40 cellular contexts compared by ENCODE assay signal in the genomic region with DNA sequence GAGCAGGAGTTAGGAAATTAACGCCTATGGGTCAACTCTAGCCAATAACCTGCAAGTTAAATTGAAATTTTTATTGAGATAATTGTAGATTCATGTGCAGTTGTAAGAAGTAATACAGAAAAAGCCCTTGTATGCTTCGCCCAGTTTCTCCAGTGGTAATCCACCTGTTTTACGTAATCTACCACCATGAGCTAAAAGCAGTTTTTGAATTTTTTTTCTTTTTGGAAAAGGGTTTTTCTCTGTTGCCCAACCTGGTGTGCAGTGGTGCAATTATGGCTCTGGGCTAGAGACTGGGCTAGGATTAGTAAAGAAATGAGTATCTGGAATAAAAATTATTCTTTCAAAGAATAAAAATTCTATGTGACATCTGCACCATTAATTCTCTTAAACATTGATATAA.
"Had no signal": no experiment of that assay in that cellular context is flagged by ENCODE, and none has a peak within 500 bp of the region (broad histone marks: within the 10 kb centered on the region; RNA-seq: fewer than 3 reads in every experiment).

No MANE protein-coding gene starts in this region.

- H3K27ac Mint-ChIP-seq: activated naive CD4-positive, alpha-beta T cell treated with anti-CD3 and anti-CD28 coated beads for 36 hours; activated naive CD4-positive, alpha-beta T cell treated with anti-CD3 and anti-CD28 coated beads, Interleukin-2, amount 50 U/mL, for 24 hours; activated naive CD4-positive, alpha-beta T cell treated with anti-CD3 and anti-CD28 coated beads, Interleukin-2, amount 50 U/mL, for 72 hours; activated naive CD8-positive, alpha-beta T cell; activated naive CD8-positive, alpha-beta T cell treated with anti-CD3 and anti-CD28 coated beads for 36 hours; activated naive CD8-positive, alpha-beta T cell treated with anti-CD3 and anti-CD28 coated beads, Interleukin-2, amount 10 ng/mL, durations not matched to agents 7 days and 5 days; activated naive CD8-positive, alpha-beta T cell treated with anti-CD3 and anti-CD28 coated beads, Interleukin-2, amount 50 U/mL, for 24 hours; activated T-cell treated with anti-CD3 and anti-CD28 coated beads, Interleukin-2, amount 50 U/mL, for 24 hours; activated T-cell treated with anti-CD3 and anti-CD28 coated beads, Interleukin-2, amount 50 U/mL, for 72 hours; activated T-helper 1 cell treated with anti-CD3 and anti-CD28 coated beads, Interleukin-12 subunit alpha, Interleukin-12 subunit beta, Interleukin-2, Interleukin-4 antibody, amounts not matched to agents 30 ng/mL and 10 ng/mL and 1 ng/mL, durations not matched to agents 14 hours and 24 hours and 36 hours; activated T-helper 17 cell treated with anti-CD3 and anti-CD28 coated beads, Interleukin-2, amount 50 U/mL, for 72 hours; activated T-helper 2 cell treated with anti-CD3 and anti-CD28 coated beads, Interferon-gamma antibody, Interleukin-2, Interleukin-4, amounts not matched to agents 10 μg/mL and 5 μg/mL and 100 μg/mL, durations not matched to agents 14 hours and 24 hours and 36 hours; brain had no signal

- H3K27ac ChIP-seq: adrenal gland, ascending aorta, body of pancreas, brain microvascular endothelial cell, breast epithelium, cardiac muscle cell had no signal

- H3K9me3 ChIP-seq: adrenal gland, ascending aorta, body of pancreas, breast epithelium had no signal

- H3K27me3 Mint-ChIP-seq: activated naive CD4-positive, alpha-beta T cell treated with anti-CD3 and anti-CD28 coated beads, Interleukin-2, amount 50 U/mL, for 24 hours; activated naive CD8-positive, alpha-beta T cell; activated naive CD8-positive, alpha-beta T cell treated with anti-CD3 and anti-CD28 coated beads for 36 hours; activated naive CD8-positive, alpha-beta T cell treated with anti-CD3 and anti-CD28 coated beads, Interleukin-2, amount 10 ng/mL, durations not matched to agents 7 days and 5 days; activated naive CD8-positive, alpha-beta T cell treated with anti-CD3 and anti-CD28 coated beads, Interleukin-2, amount 50 U/mL, for 24 hours; activated T-cell treated with anti-CD3 and anti-CD28 coated beads, Interleukin-2, amount 50 U/mL, for 24 hours; activated T-helper 17 cell treated with anti-CD3 and anti-CD28 coated beads, Interleukin-2, amount 50 U/mL, for 72 hours; central memory CD8-positive, alpha-beta T cell had no signal

- H3K36me3 ChIP-seq: adrenal gland, ascending aorta, breast epithelium, cardiac muscle cell had no signal

- H3K36me3 Mint-ChIP-seq: activated naive CD4-positive, alpha-beta T cell treated with anti-CD3 and anti-CD28 coated beads, Interleukin-2, amount 50 U/mL, for 72 hours; activated naive CD8-positive, alpha-beta T cell treated with anti-CD3 and anti-CD28 coated beads, Interleukin-2, amount 10 ng/mL, durations not matched to agents 7 days and 5 days had no signal

- FAIRE-seq: astrocyte, bronchial epithelial cell had no signal

- H3K4me3 Mint-ChIP-seq: activated naive CD4-positive, alpha-beta T cell treated with anti-CD3 and anti-CD28 coated beads for 36 hours; activated naive CD4-positive, alpha-beta T cell treated with anti-CD3 and anti-CD28 coated beads, Interleukin-2, amount 50 U/mL, for 24 hours; activated naive CD8-positive, alpha-beta T cell; activated naive CD8-positive, alpha-beta T cell treated with anti-CD3 and anti-CD28 coated beads for 36 hours; activated naive CD8-positive, alpha-beta T cell treated with anti-CD3 and anti-CD28 coated beads, Interleukin-2, amount 10 ng/mL, durations not matched to agents 7 days and 5 days; activated naive CD8-positive, alpha-beta T cell treated with anti-CD3 and anti-CD28 coated beads, Interleukin-2, amount 50 U/mL, for 24 hours; activated T-cell treated with anti-CD3 and anti-CD28 coated beads, Interleukin-2, amount 50 U/mL, for 24 hours; activated T-cell treated with anti-CD3 and anti-CD28 coated beads, Interleukin-2, amount 50 U/mL, for 4 hours; activated T-cell treated with anti-CD3 and anti-CD28 coated beads, Interleukin-2, amount 50 U/mL, for 72 hours; activated T-helper 1 cell treated with anti-CD3 and anti-CD28 coated beads, Interleukin-12 subunit alpha, Interleukin-12 subunit beta, Interleukin-2, Interleukin-4 antibody, amounts not matched to agents 30 ng/mL and 10 ng/mL and 1 ng/mL, durations not matched to agents 14 hours and 24 hours and 36 hours; activated T-helper 17 cell treated with anti-CD3 and anti-CD28 coated beads, Interleukin-2, amount 50 U/mL, for 72 hours; brain; central memory CD8-positive, alpha-beta T cell had no signal

- H3K9me3 Mint-ChIP-seq: activated naive CD4-positive, alpha-beta T cell treated with anti-CD3 and anti-CD28 coated beads for 36 hours; activated naive CD4-positive, alpha-beta T cell treated with anti-CD3 and anti-CD28 coated beads, Interleukin-2, amount 50 U/mL, for 24 hours; activated naive CD4-positive, alpha-beta T cell treated with anti-CD3 and anti-CD28 coated beads, Interleukin-2, amount 50 U/mL, for 72 hours; activated naive CD8-positive, alpha-beta T cell treated with anti-CD3 and anti-CD28 coated beads, Interleukin-2, amount 10 ng/mL, durations not matched to agents 7 days and 5 days; activated T-cell treated with anti-CD3 and anti-CD28 coated beads, Interleukin-2, amount 50 U/mL, for 24 hours; activated T-cell treated with anti-CD3 and anti-CD28 coated beads, Interleukin-2, amount 50 U/mL, for 4 hours; activated T-cell treated with anti-CD3 and anti-CD28 coated beads, Interleukin-2, amount 50 U/mL, for 72 hours; activated T-helper 1 cell treated with anti-CD3 and anti-CD28 coated beads, Interleukin-12 subunit alpha, Interleukin-12 subunit beta, Interleukin-2, Interleukin-4 antibody, amounts not matched to agents 30 ng/mL and 10 ng/mL and 1 ng/mL, durations not matched to agents 14 hours and 24 hours and 36 hours; activated T-helper 17 cell treated with anti-CD3 and anti-CD28 coated beads, Interleukin-2, amount 50 U/mL, for 72 hours; activated T-helper 2 cell treated with anti-CD3 and anti-CD28 coated beads, Interferon-gamma antibody, Interleukin-2, Interleukin-4, amounts not matched to agents 10 μg/mL and 5 μg/mL and 100 μg/mL, durations not matched to agents 14 hours and 24 hours and 36 hours; brain; central memory CD8-positive, alpha-beta T cell had no signal

- H3K27me3 ChIP-seq: adrenal gland, ascending aorta, body of pancreas, brain microvascular endothelial cell, breast epithelium, cardiac muscle cell had no signal

- H3K4me1 Mint-ChIP-seq: activated naive CD4-positive, alpha-beta T cell treated with anti-CD3 and anti-CD28 coated beads, Interleukin-2, amount 50 U/mL, for 24 hours; activated naive CD8-positive, alpha-beta T cell treated with anti-CD3 and anti-CD28 coated beads for 36 hours; activated naive CD8-positive, alpha-beta T cell treated with anti-CD3 and anti-CD28 coated beads, Interleukin-2, amount 10 ng/mL, durations not matched to agents 7 days and 5 days; activated naive CD8-positive, alpha-beta T cell treated with anti-CD3 and anti-CD28 coated beads, Interleukin-2, amount 50 U/mL, for 24 hours; activated T-helper 17 cell treated with anti-CD3 and anti-CD28 coated beads, Interleukin-2, amount 50 U/mL, for 72 hours; brain; central memory CD8-positive, alpha-beta T cell had no signal

- DNase-seq: activated effector memory CD4-positive, alpha-beta T cell treated with anti-CD3 and anti-CD28 coated beads, Interleukin-2, amount 50 U/mL, for 16 hours; activated effector memory CD4-positive, alpha-beta T cell treated with Interleukin-2 at 50 U/mL for 16 hours; activated gamma-delta T cell; activated gamma-delta T cell treated with Interleukin-2 at 50 U/mL for 16 hours; activated naive CD4-positive, alpha-beta T cell; activated naive CD4-positive, alpha-beta T cell treated with anti-CD3 and anti-CD28 coated beads for 36 hours; activated naive CD4-positive, alpha-beta T cell treated with anti-CD3 and anti-CD28 coated beads, Interleukin-2, amount 50 U/mL, for 16 hours; activated naive CD4-positive, alpha-beta T cell treated with Interleukin-2 at 50 U/mL for 16 hours; activated naive CD8-positive, alpha-beta T cell treated with anti-CD3 and anti-CD28 coated beads for 36 hours; activated naive CD8-positive, alpha-beta T cell treated with anti-CD3 and anti-CD28 coated beads, Interleukin-2, amount 10 ng/mL, durations not matched to agents 7 days and 5 days; activated naive CD8-positive, alpha-beta T cell treated with anti-CD3 and anti-CD28 coated beads, Interleukin-2, amount 50 U/mL, for 24 hours; activated T-cell treated with anti-CD3 and anti-CD28 coated beads for 4 hours; activated T-cell treated with anti-CD3 and anti-CD28 coated beads, Interleukin-2, amount 50 U/mL, for 1 hour; activated T-cell treated with anti-CD3 and anti-CD28 coated beads, Interleukin-2, amount 50 U/mL, for 24 hours; activated T-cell treated with anti-CD3 and anti-CD28 coated beads, Interleukin-2, amount 50 U/mL, for 4 hours; activated T-cell treated with anti-CD3 and anti-CD28 coated beads, Interleukin-2, amount 50 U/mL, for 48 hours; activated T-cell treated with anti-CD3 and anti-CD28 coated beads, Interleukin-2, amount 50 U/mL, for 72 hours; adrenal gland; amniotic stem cell; amygdala; anterior cingulate cortex; aorta; body of pancreas; caudate nucleus; central memory CD4-positive, alpha-beta T cell; cerebellar nuclear complex had no signal

- H3K4me1 ChIP-seq: adrenal gland, ascending aorta, body of pancreas, breast epithelium had no signal

- H3K4me3 ChIP-seq: adrenal gland, ascending aorta, body of pancreas, breast epithelium, cardiac muscle cell had no signal
